Comparison of ENCODE assay signal across 16 cellular contexts in genomic region chr7:8060241-8060640, GRCh38.
DNase-seq lines count a peak whose midpoint lies in the region; ATAC-seq, FAIRE-seq and TF ChIP-seq lines count a peak whose summit lies in the region.
"Had no signal": no experiment of that assay in that cellular context is flagged by ENCODE, and none has a peak within 500 bp of the region (broad histone marks: within the 10 kb centered on the region; RNA-seq: fewer than 3 reads in every experiment).

No MANE protein-coding gene starts in this region.

- intact Hi-C loops in CD4-positive, alpha-beta T cell (cut with DNase I, micrococcal nuclease): no loop called here
- intact Hi-C loops in CD14-positive monocyte (cut with micrococcal nuclease): no loop called here

- H3K27ac Mint-ChIP-seq in CD4-positive, alpha-beta T cell: peak overlapping the region; percentile 35
- H3K27ac Mint-ChIP-seq in CD14-positive monocyte: no peak overlapping the region

- H3K4me2 ChIP-seq in osteoblast (ENCODE audit: insufficient read depth, low read length): no peak overlapping the region
- H3K4me2 ChIP-seq: BLaER1 treated with 17β-estradiol and CSF1 and Interleukin-3, amounts not matched to agents 10 nM and 100 nM had no signal

- FAIRE-seq in H54 (lab: Jason Lieb, UNC): peak; percentile 75
- FAIRE-seq: HepG2, HTR-8/SVneo had no signal

- POLR2A ChIA-PET in CD4-positive, alpha-beta T cell (lab: Charles Lee): no interaction called here

- DNase-seq in CD4-positive, alpha-beta T cell: no peak
- DNase-seq in H54 (ENCODE audit: insufficient read length, low spot score) (no peak), astrocyte of the hippocampus (ENCODE audit: low read depth, low spot score) (peak; percentile 27), osteoblast (ENCODE audit: insufficient read length, low spot score, missing footprints) (peak; percentile 21), NCI-H510A (lab: John Stamatoyannopoulos, UW) (no peak), superior temporal gyrus (ENCODE audit: extremely low spot score) (no peak), CD14-positive monocyte (ENCODE audit: low spot score) (no peak)
- DNase-seq: 8988T; CD4-positive, alpha-beta memory T cell; DMS79; GDM1; H7 had no signal

- H3K4me3 ChIP-seq in osteoblast (ENCODE audit: insufficient read depth, low read length): no peak overlapping the region
- H3K4me3 ChIP-seq: BLaER1 treated with 17β-estradiol and CSF1 and Interleukin-3, amounts not matched to agents 10 nM and 100 nM had no signal

- H3K36me3 ChIP-seq in osteoblast (ENCODE audit: insufficient read depth, low read length): peaks cover 3% of the 10 kb centered on the region

- CTCF ChIA-PET in CD4-positive, alpha-beta T cell (lab: Charles Lee): no interaction called here

- ATAC-seq in CD4-positive, alpha-beta T cell (ENCODE audit: poor library complexity): no peak
- no peak for ATAC-seq in activated CD4-positive, CD25-positive, alpha-beta regulatory T cell treated with anti-CD3 and anti-CD28 coated beads, Interleukin-2, amount 50 U/mL, for 24 hours
- ATAC-seq: HepG2 had no signal

- H3K4me1 ChIP-seq in osteoblast (ENCODE audit: insufficient read depth, low read length): peaks cover 14% of the 10 kb centered on the region
- H3K4me1 ChIP-seq: BLaER1 treated with 17β-estradiol and CSF1 and Interleukin-3, amounts not matched to agents 10 nM and 100 nM had no signal

- no peaks in the 10 kb centered on the region for H3K27me3 ChIP-seq in CD4-positive, alpha-beta T cell (ENCODE audit: control insufficient read depth, insufficient read depth, low read length)
- no peaks in the 10 kb centered on the region for H3K27me3 ChIP-seq in osteoblast (ENCODE audit: insufficient read depth, low read length)
- H3K27me3 ChIP-seq: BLaER1 treated with 17β-estradiol and CSF1 and Interleukin-3, amounts not matched to agents 10 nM and 100 nM had no signal

- peaks cover 29% of the 10 kb centered on the region for H3K4me1 Mint-ChIP-seq in CD4-positive, alpha-beta T cell (ENCODE audit: low read depth)
- peaks cover 4% of the 10 kb centered on the region for H3K4me1 Mint-ChIP-seq in CD14-positive monocyte

- peaks cover 95% of the 10 kb centered on the region for H3K36me3 Mint-ChIP-seq in CD4-positive, alpha-beta T cell (ENCODE audit: low read depth)
- peaks cover 7 to 9% of the 10 kb centered on the region in 2 donors for H3K36me3 Mint-ChIP-seq in CD14-positive monocyte

- peaks cover 2% of the 10 kb centered on the region for H3K9me3 Mint-ChIP-seq in CD4-positive, alpha-beta T cell
- peaks cover 0 to 10% (median 3%) of the 10 kb centered on the region in 7 donors for H3K9me3 Mint-ChIP-seq in CD14-positive monocyte

- no peaks in the 10 kb centered on the region for H4K20me1 ChIP-seq in osteoblast (ENCODE audit: insufficient read depth, low read length)
- H4K20me1 ChIP-seq: BLaER1 treated with 17β-estradiol and CSF1 and Interleukin-3, amounts not matched to agents 10 nM and 100 nM had no signal

- no peaks in the 10 kb centered on the region for H3K27me3 Mint-ChIP-seq in CD4-positive, alpha-beta T cell
- peaks cover 0 to 1% (median 0%) of the 10 kb centered on the region in 3 donors for H3K27me3 Mint-ChIP-seq in CD14-positive monocyte (ENCODE audit: low read depth in 3 of 3)
- H3K27me3 Mint-ChIP-seq: CD4-positive, alpha-beta memory T cell had no signal

- no peaks in the 10 kb centered on the region for H3K79me2 ChIP-seq in osteoblast (ENCODE audit: insufficient read depth, low read length)

- H3K27ac ChIP-seq in CD4-positive, alpha-beta T cell (ENCODE audit: low read depth, low read length): no peak overlapping the region
- H3K27ac ChIP-seq in osteoblast (ENCODE audit: low read depth, low read length): no peak overlapping the region
- H3K27ac ChIP-seq: BLaER1 treated with 17β-estradiol and CSF1 and Interleukin-3, amounts not matched to agents 10 nM and 100 nM had no signal

- no peak for TF ChIP-seq POLR2A in H54 (IDR thresholded peaks at IDR 0.05; ENCODE audit: low read depth, low read length)

- H3K4me3 Mint-ChIP-seq in CD4-positive, alpha-beta T cell: no peak overlapping the region
- H3K4me3 Mint-ChIP-seq in CD14-positive monocyte: no peak overlapping the region
- H3K4me3 Mint-ChIP-seq: CD4-positive, alpha-beta memory T cell had no signal

- no peaks in the 10 kb centered on the region for H3K9me3 ChIP-seq in CD4-positive, alpha-beta T cell (ENCODE audit: control insufficient read depth, low read length)
- no peaks in the 10 kb centered on the region for H3K9me3 ChIP-seq in osteoblast (ENCODE audit: low read depth, low read length)

- no peak overlapping the region for H2AFZ ChIP-seq in osteoblast (ENCODE audit: low read length)

- no peak for TF ChIP-seq CTCF in CD4-positive, alpha-beta T cell (IDR thresholded peaks at IDR 0.05)
- TF ChIP-seq CTCF in osteoblast (IDR thresholded peaks at IDR 0.05; ENCODE audit: extremely low read depth, low read depth, low read length): no peak
- no peak for TF ChIP-seq CTCF in CD14-positive monocyte (IDR thresholded peaks at IDR 0.05)

Comparison
In these comparisons a context has a peak if more than half of its experiments do, and no peak if none do; other contexts are left out.
1. DNase-seq: peak in astrocyte of the hippocampus (single experiment) and osteoblast (single experiment); none in CD4-positive, alpha-beta T cell (0 of 10), H54 (single experiment), NCI-H510A (single experiment), superior temporal gyrus (single experiment) and CD14-positive monocyte (single experiment).